In the genomic region with DNA sequence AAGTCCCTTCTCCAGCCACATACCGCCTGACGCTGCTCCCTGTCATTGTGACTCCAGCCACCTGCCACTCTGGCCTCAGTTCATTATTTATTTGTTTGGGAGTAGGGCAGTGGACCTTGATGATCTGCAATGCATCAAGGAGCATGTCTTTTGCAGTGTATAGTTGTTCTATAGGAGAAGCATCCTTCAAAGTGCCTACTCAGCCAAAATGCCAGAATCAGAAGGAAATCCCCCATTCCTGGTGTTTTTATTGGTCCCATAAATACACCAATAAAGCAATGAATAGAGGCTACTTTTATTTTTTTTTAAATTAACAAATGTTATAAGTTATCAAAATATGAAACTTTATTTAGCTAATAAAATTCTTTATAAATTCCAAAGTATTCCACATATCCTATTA, we compare ENCODE assay signal across 1 cellular context.
TF ChIP-seq lines count a peak whose summit lies in the region.

No MANE protein-coding gene starts in this region.

TF ChIP-seq in HepG2, 621 proteins besides CTCF, POLR2A, EP300 and RAD21 (continued from another document):
- TF ChIP-seq ZNF407 (CRISPR knock-in tag; IDR thresholded peaks at IDR 0.05; ENCODE audit: not compliant biosample characterization) (no peak), MAFF (IDR thresholded peaks at IDR 0.05; ENCODE audit: low read depth, low read length) (0 out of 2 replicates have a peak, but pooled peaks have one; percentile 24), ZBTB7A (CRISPR knock-in tag; IDR thresholded peaks at IDR 0.05) (no peak), TBP (CRISPR knock-in tag; IDR thresholded peaks at IDR 0.05) (no peak), HNRNPK (IDR thresholded peaks at IDR 0.05; ENCODE audit: low read depth, low read length, poor library complexity, severe bottlenecking) (no peak), MAFK (conservative IDR thresholded peaks at IDR 0.05 in 1 of 2, IDR thresholded peaks at IDR 0.05 in 1 of 2; ENCODE audit: low read length in 2 of 2) (peak in 1 of 2 experiments; percentile 51; a peak in 2 of 4 replicates)
